In the genomic region with DNA sequence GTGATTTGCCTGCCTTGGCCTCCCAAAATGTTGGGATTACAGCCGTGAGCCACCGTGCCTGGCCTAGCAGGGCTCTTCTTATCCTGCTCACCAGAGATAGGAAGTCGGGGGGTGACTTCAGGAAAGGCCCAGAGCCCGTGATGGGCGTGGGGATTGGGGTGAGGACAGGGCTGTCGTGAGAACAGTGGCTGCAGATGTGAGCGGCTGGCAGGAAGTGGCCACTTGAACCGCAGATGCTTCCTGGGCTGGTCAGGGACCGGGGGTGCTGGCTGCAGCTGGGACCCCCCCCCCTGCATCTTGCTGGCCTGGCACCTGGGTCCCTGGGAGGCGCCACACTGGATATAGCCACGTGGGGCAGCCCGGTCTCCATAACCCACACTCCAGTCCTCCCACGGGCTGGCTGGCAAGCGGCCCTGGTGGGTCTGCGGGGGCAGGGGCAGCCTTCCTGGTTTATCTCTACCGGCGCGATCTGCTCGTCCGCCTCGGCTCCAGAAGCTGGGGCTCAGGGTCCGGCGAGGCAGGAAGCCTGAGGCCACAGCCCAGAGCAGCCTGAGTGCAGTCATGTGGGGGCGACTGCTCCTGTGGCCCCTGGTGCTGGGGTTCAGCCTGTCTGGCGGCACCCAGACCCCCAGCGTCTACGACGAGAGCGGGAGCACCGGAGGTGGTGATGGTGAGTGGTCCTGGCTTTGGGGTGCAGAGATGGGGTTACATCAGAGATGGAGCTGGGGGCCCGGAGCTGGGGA, we compare ENCODE assay signal across 1 cellular context.
TF ChIP-seq lines count a peak whose summit lies in the region.

A gene (plus strand): TSS at position 371 of the 743 bp plus-strand sequence. CDS start 191 bp downstream, at position 562.

TF ChIP-seq in SK-N-SH treated with all-trans-retinoic acid at 6 μM for 48 hours, 23 proteins besides CTCF, POLR2A, EP300 and RAD21 (continued from another document):
- TF ChIP-seq ZFP30 (CRISPR knock-in tag; IDR thresholded peaks at IDR 0.05): no peak
- TF ChIP-seq, protein P1, sequence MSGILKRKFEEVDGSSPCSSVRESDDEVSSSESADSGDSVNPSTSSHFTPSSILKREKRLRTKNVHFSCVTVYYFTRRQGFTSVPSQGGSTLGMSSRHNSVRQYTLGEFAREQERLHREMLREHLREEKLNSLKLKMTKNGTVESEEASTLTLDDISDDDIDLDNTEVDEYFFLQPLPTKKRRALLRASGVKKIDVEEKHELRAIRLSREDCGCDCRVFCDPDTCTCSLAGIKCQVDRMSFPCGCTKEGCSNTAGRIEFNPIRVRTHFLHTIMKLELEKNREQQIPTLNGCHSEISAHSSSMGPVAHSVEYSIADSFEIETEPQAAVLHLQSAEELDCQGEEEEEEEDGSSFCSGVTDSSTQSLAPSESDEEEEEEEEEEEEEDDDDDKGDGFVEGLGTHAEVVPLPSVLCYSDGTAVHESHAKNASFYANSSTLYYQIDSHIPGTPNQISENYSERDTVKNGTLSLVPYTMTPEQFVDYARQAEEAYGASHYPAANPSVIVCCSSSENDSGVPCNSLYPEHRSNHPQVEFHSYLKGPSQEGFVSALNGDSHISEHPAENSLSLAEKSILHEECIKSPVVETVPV (CRISPR knock-in tag; IDR thresholded peaks at IDR 0.05): no peak
- TF ChIP-seq ZNF565 (CRISPR knock-in tag; conservative IDR thresholded peaks at IDR 0.05; ENCODE audit: low read depth): no peak
- no peak for TF ChIP-seq PPARA (CRISPR knock-in tag; IDR thresholded peaks at IDR 0.05; ENCODE audit: borderline replicate concordance)
